Comparison of ENCODE assay signal across 10 cellular contexts in the genomic region with DNA sequence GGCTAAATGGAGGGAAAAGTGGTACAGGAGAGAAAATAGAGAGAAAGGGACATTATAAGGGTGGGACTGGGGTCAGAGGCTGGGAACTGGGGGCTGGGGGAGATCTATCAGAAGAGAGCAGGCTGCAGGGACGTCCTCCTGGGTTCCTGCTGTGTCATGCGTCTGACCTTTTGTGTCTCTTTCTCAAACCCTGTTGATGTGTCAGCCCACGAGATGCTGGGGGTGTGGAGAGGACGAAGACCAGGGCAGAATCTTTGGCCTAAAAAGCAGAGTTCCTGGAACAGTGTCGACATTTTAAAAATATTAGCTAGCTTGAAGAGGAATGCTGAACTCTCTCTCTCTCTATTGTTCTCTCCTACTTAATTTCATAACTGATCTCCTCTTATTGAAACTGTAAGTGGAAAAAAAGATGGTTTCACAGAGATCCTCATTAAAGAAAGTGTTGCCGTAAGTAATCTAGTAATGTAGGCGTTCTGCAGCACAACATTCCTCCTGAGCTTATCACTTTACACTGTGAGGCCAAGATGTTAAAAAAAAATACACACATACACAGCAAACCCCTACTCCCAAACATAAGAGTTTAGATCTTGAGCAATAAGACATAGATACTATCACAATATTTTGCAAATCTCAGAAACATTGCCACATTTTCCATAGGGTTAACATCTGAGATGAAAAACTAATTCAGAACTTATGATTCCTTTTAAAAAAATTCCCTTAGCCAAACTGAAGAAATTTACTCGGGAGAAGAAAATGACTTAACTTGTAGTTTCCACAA. TPM values are rescaled to one million over a fixed set of nuclear protein-coding genes. Genes with fewer than 3 reads are reported as not detected.
DNase-seq lines count a peak whose midpoint lies in the region; ATAC-seq and TF ChIP-seq lines count a peak whose summit lies in the region.
"Had no signal": no experiment of that assay in that cellular context is flagged by ENCODE, and none has a peak within 500 bp of the region (broad histone marks: within the 10 kb centered on the region; RNA-seq: fewer than 3 reads in every experiment).

No MANE protein-coding gene starts in this region.

- H3K27me3 Mint-ChIP-seq in CD4-positive, CD25-positive, alpha-beta regulatory T cell, result no peaks in the 10 kb centered on the region

- ATAC-seq in CD4-positive, CD25-positive, alpha-beta regulatory T cell (ENCODE audit: low read depth in 2 of 2), result peak in 1 of 2 donors; percentile 14
- peak; percentile 73 for ATAC-seq in omental fat pad (ENCODE audit: low FRiP score)

- intact Hi-C loops in prostate gland (cut with DNase I), result no loop called here

- peaks cover 39 to 75% (median 58%) of the 10 kb centered on the region in 4 donors for H3K4me1 Mint-ChIP-seq in CD4-positive, CD25-positive, alpha-beta regulatory T cell

- H3K4me3 ChIP-seq in CD4-positive, CD25-positive, alpha-beta regulatory T cell (ENCODE audit: low read depth, low read length), result peak overlapping the region; percentile 41
- H3K4me3 ChIP-seq in prostate gland, result no peak overlapping the region

- peaks cover 46% of the 10 kb centered on the region for H3K4me1 ChIP-seq in CD4-positive, CD25-positive, alpha-beta regulatory T cell (ENCODE audit: control insufficient read depth, insufficient read depth, low read length, poor library complexity, severe bottlenecking)
- H3K4me1 ChIP-seq in prostate gland (replicated peaks), result no peaks in the 10 kb centered on the region

- TF ChIP-seq CTCF in omental fat pad (IDR thresholded peaks at IDR 0.05) (no peak), prostate gland (IDR thresholded peaks at IDR 0.05) (no peak)

- peak overlapping the region; percentile 37 to 96 (median 93) for H3K27ac Mint-ChIP-seq in CD4-positive, CD25-positive, alpha-beta regulatory T cell

- 70% methylated on average over 8 of the region's 8 CpGs for WGBS in prostate gland

- H3K9me3 Mint-ChIP-seq in CD4-positive, CD25-positive, alpha-beta regulatory T cell, result no peaks in the 10 kb centered on the region

- no peak for DNase-seq in CD4-positive, CD25-positive, alpha-beta regulatory T cell
- peak; percentile 64 for DNase-seq in GM03348 (ENCODE audit: low spot score)
- peak; percentile 23 for DNase-seq in dedifferentiated amniotic fluid mesenchymal stem cell (ENCODE audit: extremely low spot score)
- peak; percentile 50 for DNase-seq in omental fat pad (ENCODE audit: low spot score)
- DNase-seq in substantia nigra (lab: John Stamatoyannopoulos, UW), result no peak
- DNase-seq in HPDE6-E6E7 (ENCODE audit: extremely low spot score), result no peak
- no peak for DNase-seq in prostate gland (ENCODE audit: low spot score)
- no peak for DNase-seq in superior temporal gyrus (ENCODE audit: extremely low spot score)
- DNase-seq: brain microvascular endothelial cell, NCI-H526 treated with DMSO at 0.1 percent for 48 hours had no signal

- peak overlapping the region; percentile 38 for H3K27ac ChIP-seq in CD4-positive, CD25-positive, alpha-beta regulatory T cell (ENCODE audit: insufficient read depth, low read length, poor library complexity, severe bottlenecking)
- no peak overlapping the region for H3K27ac ChIP-seq in substantia nigra (ENCODE audit: low read depth, low read length, poor library complexity, severe bottlenecking)
- no peak overlapping the region for H3K27ac ChIP-seq in prostate gland
- H3K27ac ChIP-seq: brain microvascular endothelial cell had no signal

- H3K36me3 ChIP-seq in CD4-positive, CD25-positive, alpha-beta regulatory T cell (ENCODE audit: control insufficient read depth, insufficient read depth, low read length), result peaks cover 6% of the 10 kb centered on the region
- no peaks in the 10 kb centered on the region for H3K36me3 ChIP-seq in prostate gland
- H3K36me3 ChIP-seq: brain microvascular endothelial cell had no signal

- no peaks in the 10 kb centered on the region for H3K27me3 ChIP-seq in CD4-positive, CD25-positive, alpha-beta regulatory T cell (ENCODE audit: control insufficient read depth, insufficient read depth, low read length)
- no peaks in the 10 kb centered on the region for H3K27me3 ChIP-seq in prostate gland (replicated peaks; ENCODE audit: insufficient read depth)
- H3K27me3 ChIP-seq: brain microvascular endothelial cell had no signal

- peak overlapping the region in 3 of 4 donors; percentile 22 to 82 (median 42) for H3K4me3 Mint-ChIP-seq in CD4-positive, CD25-positive, alpha-beta regulatory T cell

- no peak for TF ChIP-seq POLR2A in prostate gland (IDR thresholded peaks at IDR 0.05)

- no peaks in the 10 kb centered on the region for H3K9me3 ChIP-seq in CD4-positive, CD25-positive, alpha-beta regulatory T cell (ENCODE audit: control insufficient read depth in 2 of 2, low read length in 2 of 2)
- H3K9me3 ChIP-seq in prostate gland, result no peaks in the 10 kb centered on the region

- H3K36me3 Mint-ChIP-seq in CD4-positive, CD25-positive, alpha-beta regulatory T cell, result peaks cover 23% of the 10 kb centered on the region

RNA-seq across cellular contexts. Expression of gene RUNX1, which starts 52.6 kb away (rescaled TPM):
- 133 TPM for total RNA-seq in CD4-positive, CD25-positive, alpha-beta regulatory T cell
- 10 to 100 TPM; 14.2 to 22.7 (median 21.0) TPM for polyA plus RNA-seq in CD4-positive, CD25-positive, alpha-beta regulatory T cell
- total RNA-seq in omental fat pad (10 to 100 TPM; 21.1 to 75.9 (median 30.2) TPM), prostate gland (10 to 100 TPM; 23.0 to 25.8 TPM)

Comparison
In these comparisons a context has a peak if more than half of its experiments do, and no peak if none do; other contexts are left out.
1. DNase-seq: peak in GM03348 (single experiment), dedifferentiated amniotic fluid mesenchymal stem cell (single experiment) and omental fat pad (single experiment); none in CD4-positive, CD25-positive, alpha-beta regulatory T cell (0 of 3), substantia nigra (0 of 49), HPDE6-E6E7 (single experiment), prostate gland (single experiment) and superior temporal gyrus (single experiment).